8 cellular contexts compared by ENCODE assay signal in the genomic region with DNA sequence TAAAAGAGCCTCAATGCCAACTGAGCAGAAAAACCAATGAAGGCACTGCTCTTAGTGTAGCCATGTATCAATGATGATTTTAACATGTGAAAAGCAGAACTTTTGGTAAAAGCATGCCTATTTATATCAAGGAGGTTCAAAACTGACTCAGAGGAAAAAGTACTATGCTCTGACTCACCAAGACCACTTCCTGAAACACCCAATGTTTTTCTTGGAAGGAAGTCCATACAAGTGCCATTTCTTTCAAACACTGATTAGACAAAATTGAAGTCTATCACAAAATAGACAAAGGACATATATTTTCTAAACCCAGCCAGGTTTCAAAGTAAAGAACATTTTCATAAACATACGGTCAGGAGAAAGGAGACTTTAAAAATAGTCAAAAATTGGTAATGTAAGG.
DNase-seq lines count a peak whose midpoint lies in the region; ATAC-seq and TF ChIP-seq lines count a peak whose summit lies in the region.

No MANE protein-coding gene starts in this region.

- H3K27me3 ChIP-seq in gastrocnemius medialis: no peaks in the 10 kb centered on the region

- H3K36me3 ChIP-seq in gastrocnemius medialis: no peaks in the 10 kb centered on the region

- TF ChIP-seq POLR2A in gastrocnemius medialis (IDR thresholded peaks at IDR 0.05): no peak
- no peak for TF ChIP-seq POLR2A in lower leg skin (IDR thresholded peaks at IDR 0.05)

- intact Hi-C loops in gastrocnemius medialis (cut with DNase I; ENCODE audit: low total_unique reads) (no loop called here), lower leg skin (cut with DNase I; ENCODE audit: low total_unique reads) (no loop called here)

- TF ChIP-seq CTCF in gastrocnemius medialis (IDR thresholded peaks at IDR 0.05 in 4 of 5, conservative IDR thresholded peaks at IDR 0.05 in 1 of 5) (no peak), lower leg skin (IDR thresholded peaks at IDR 0.05) (no peak)

- peak overlapping the region in 1 of 4 donors; percentile 2 for H3K4me3 ChIP-seq in gastrocnemius medialis
- H3K4me3 ChIP-seq in lower leg skin (ENCODE audit: low read depth, poor library complexity, severe bottlenecking): no peak overlapping the region

- WGBS in lower leg skin, 2 donors: 55 to 61% methylated on average over 1 of the region's 1 CpG

- DNase-seq in SIG-M5 treated with dmso at 0.1 percent for 504 hours (lab: John Stamatoyannopoulos, UW; ENCODE audit: unreplicated experiment) (peak; percentile 95), fibroblast of gingiva (ENCODE audit: low read depth) (peak; percentile 81), gastrocnemius medialis (no peak), lower leg skin (ENCODE audit: low spot score in 2 of 2) (no peak), SHP77 treated with DMSO at 0.1 percent for 48 hours (lab: John Stamatoyannopoulos, UW) (no peak), cerebellar nuclear complex (lab: John Stamatoyannopoulos, UW) (no peak)

- ATAC-seq in GM18498 (IDR thresholded peaks at IDR 0.05; ENCODE audit: unreplicated experiment) (peak; percentile 67), HG02623 (IDR thresholded peaks at IDR 0.05; ENCODE audit: unreplicated experiment) (peak; percentile 74), gastrocnemius medialis (peak; percentile 68 to 77)

- peak overlapping the region; percentile 53 to 71 (median 63) for H3K27ac ChIP-seq in gastrocnemius medialis

- H3K9me3 ChIP-seq in gastrocnemius medialis: no peaks in the 10 kb centered on the region

- in situ Hi-C loops in gastrocnemius medialis (cut with MboI; ENCODE audit: low sequenced_read_pairs in 4 of 4): no loop called here

- H3K4me1 ChIP-seq in gastrocnemius medialis: peaks cover 10 to 25% of the 10 kb centered on the region in 2 donors

Comparison
In these comparisons a context has a peak if more than half of its experiments do, and no peak if none do; other contexts are left out.
1. DNase-seq: peak in SIG-M5 treated with dmso at 0.1 percent for 504 hours (single experiment) and fibroblast of gingiva (single experiment); none in gastrocnemius medialis (0 of 2), lower leg skin (0 of 2), SHP77 treated with DMSO at 0.1 percent for 48 hours (single experiment) and cerebellar nuclear complex (0 of 2).
2. Peak in every context shown above with its lines, with median percentiles within 50 percentile points of each other: ATAC-seq.